Comparison of ENCODE assay signal across 19 cellular contexts in genomic region chr11:61011239-61011870, GRCh38. TPM values are rescaled to one million over a fixed set of nuclear protein-coding genes. Genes with fewer than 3 reads are reported as not detected.
DNase-seq lines count a peak whose midpoint lies in the region; ATAC-seq and TF ChIP-seq lines count a peak whose summit lies in the region.
"Had no signal": no experiment of that assay in that cellular context is flagged by ENCODE, and none has a peak within 500 bp of the region (broad histone marks: within the 10 kb centered on the region; RNA-seq: fewer than 3 reads in every experiment).

No MANE protein-coding gene starts in this region.

- no peaks in the 10 kb centered on the region for H3K36me3 ChIP-seq in aorta (ENCODE audit: control insufficient read depth in 1 of 2, insufficient read depth in 2 of 2, low read length in 1 of 2)
- no peaks in the 10 kb centered on the region for H3K36me3 ChIP-seq in uterus
- H3K36me3 ChIP-seq: right atrium auricular region, tibial nerve had no signal

- H3K4me1 ChIP-seq in aorta (ENCODE audit: control insufficient read depth in 1 of 2, insufficient read depth in 2 of 2, low read length in 2 of 2) (no peaks in the 10 kb centered on the region), uterus (peaks cover 0 to 12% of the 10 kb centered on the region in 2 donors)

- peaks cover 14% of the 10 kb centered on the region for H3K36me3 Mint-ChIP-seq in activated naive CD8-positive, alpha-beta T cell
- H3K36me3 Mint-ChIP-seq in activated naive CD8-positive, alpha-beta T cell treated with anti-CD3 and anti-CD28 coated beads, Interleukin-2, amount 50 U/mL, for 24 hours (ENCODE audit: low read depth) = peaks cover 58% of the 10 kb centered on the region
- H3K36me3 Mint-ChIP-seq in activated CD4-positive, alpha-beta memory T cell treated with anti-CD3 and anti-CD28 coated beads, Interleukin-2, amount 10 ng/mL, durations not matched to agents 7 days and 5 days (ENCODE audit: low read depth) = peaks cover 84% of the 10 kb centered on the region
- H3K36me3 Mint-ChIP-seq: stimulated activated memory B cell treated with anti-CD40 and anti-IgM and Interleukin-4, amounts not matched to agents 10 μg/mL and 1 μg/mL and 100 μg/mL, for 72 hours had no signal

- no peak for TF ChIP-seq POLR2A in uterus (IDR thresholded peaks at IDR 0.05)

- H3K27ac Mint-ChIP-seq in activated naive CD8-positive, alpha-beta T cell = peak overlapping the region; percentile 34
- H3K27ac Mint-ChIP-seq in activated naive CD8-positive, alpha-beta T cell treated with anti-CD3 and anti-CD28 coated beads, Interleukin-2, amount 50 U/mL, for 24 hours = no peak overlapping the region
- peak overlapping the region; percentile 4 for H3K27ac Mint-ChIP-seq in activated CD4-positive, alpha-beta memory T cell treated with anti-CD3 and anti-CD28 coated beads, Interleukin-2, amount 10 ng/mL, durations not matched to agents 7 days and 5 days
- H3K27ac Mint-ChIP-seq: stimulated activated memory B cell treated with anti-CD40 and anti-IgM and Interleukin-4, amounts not matched to agents 10 μg/mL and 1 μg/mL and 100 μg/mL, for 72 hours had no signal

- no peak overlapping the region for H3K4me3 Mint-ChIP-seq in activated naive CD8-positive, alpha-beta T cell
- H3K4me3 Mint-ChIP-seq in activated naive CD8-positive, alpha-beta T cell treated with anti-CD3 and anti-CD28 coated beads, Interleukin-2, amount 50 U/mL, for 24 hours = no peak overlapping the region
- no peak overlapping the region for H3K4me3 Mint-ChIP-seq in activated CD4-positive, alpha-beta memory T cell treated with anti-CD3 and anti-CD28 coated beads, Interleukin-2, amount 10 ng/mL, durations not matched to agents 7 days and 5 days
- H3K4me3 Mint-ChIP-seq: stimulated activated memory B cell treated with anti-CD40 and anti-IgM and Interleukin-4, amounts not matched to agents 10 μg/mL and 1 μg/mL and 100 μg/mL, for 72 hours had no signal

- peaks cover 47% of the 10 kb centered on the region for H3K4me1 Mint-ChIP-seq in activated naive CD8-positive, alpha-beta T cell (ENCODE audit: low read depth)
- H3K4me1 Mint-ChIP-seq in activated naive CD8-positive, alpha-beta T cell treated with anti-CD3 and anti-CD28 coated beads, Interleukin-2, amount 50 U/mL, for 24 hours = peaks cover 43% of the 10 kb centered on the region
- H3K4me1 Mint-ChIP-seq in activated CD4-positive, alpha-beta memory T cell treated with anti-CD3 and anti-CD28 coated beads, Interleukin-2, amount 10 ng/mL, durations not matched to agents 7 days and 5 days = peaks cover 29% of the 10 kb centered on the region

- DNase-seq in activated naive CD8-positive, alpha-beta T cell treated with anti-CD3 and anti-CD28 coated beads, Interleukin-2, amount 50 U/mL, for 24 hours = no peak
- DNase-seq in activated CD4-positive, alpha-beta memory T cell treated with anti-CD3 and anti-CD28 coated beads, Interleukin-2, amount 10 ng/mL, durations not matched to agents 7 days and 5 days = no peak
- no peak for DNase-seq in left lobe of liver (ENCODE audit: low spot score)
- DNase-seq in aorta = no peak
- no peak for DNase-seq in uterus
- DNase-seq in cerebellum (ENCODE audit: low spot score) = no peak
- DNase-seq: activated effector memory CD4-positive, alpha-beta T cell treated with Interleukin-2 at 50 U/mL for 16 hours; left ventricle myocardium superior; mucosa of descending colon; NCI-H2029 treated with DMSO at 0.1 percent for 48 hours; NCI-H446 treated with DMSO at 0.1 percent for 48 hours had no signal

- no peak overlapping the region for H3K4me3 ChIP-seq in aorta (ENCODE audit: low read length in 2 of 2)
- no peak overlapping the region for H3K4me3 ChIP-seq in uterus
- H3K4me3 ChIP-seq: mucosa of descending colon, right atrium auricular region, tibial nerve had no signal

- H3K9me3 Mint-ChIP-seq in activated naive CD8-positive, alpha-beta T cell (ENCODE audit: low read depth) = no peaks in the 10 kb centered on the region
- H3K9me3 Mint-ChIP-seq in activated naive CD8-positive, alpha-beta T cell treated with anti-CD3 and anti-CD28 coated beads, Interleukin-2, amount 50 U/mL, for 24 hours = no peaks in the 10 kb centered on the region
- no peaks in the 10 kb centered on the region for H3K9me3 Mint-ChIP-seq in activated CD4-positive, alpha-beta memory T cell treated with anti-CD3 and anti-CD28 coated beads, Interleukin-2, amount 10 ng/mL, durations not matched to agents 7 days and 5 days
- H3K9me3 Mint-ChIP-seq: stimulated activated memory B cell treated with anti-CD40 and anti-IgM and Interleukin-4, amounts not matched to agents 10 μg/mL and 1 μg/mL and 100 μg/mL, for 72 hours had no signal

- CTCF ChIA-PET in activated CD4-positive, alpha-beta memory T cell treated with anti-CD3 and anti-CD28 coated beads, Interleukin-2, amount 10 ng/mL, durations not matched to agents 7 days and 5 days (lab: Charles Lee) = interaction anchor here (0.9 kb wide), 1 partner anchor 180 kb away, joined by 3 read pairs; no protein-coding TSS in a partner anchor

- intact Hi-C loops in aorta (cut with DNase I) = no loop called here
- intact Hi-C loops in uterus (cut with DNase I; ENCODE audit: low total_unique reads) = no loop called here

- H3K27ac ChIP-seq in aorta (ENCODE audit: low read depth in 1 of 2, low read length in 2 of 2) (no peak overlapping the region), uterus (no peak overlapping the region)
- H3K27ac ChIP-seq: right atrium auricular region, RWPE1, tibial nerve, VCaP had no signal

- no peaks in the 10 kb centered on the region for H3K27me3 ChIP-seq in aorta (ENCODE audit: control insufficient read depth in 1 of 2, insufficient read depth in 2 of 2, low read length in 1 of 2)
- H3K27me3 ChIP-seq in uterus = peaks cover 0 to 6% of the 10 kb centered on the region in 2 donors
- H3K27me3 ChIP-seq: right atrium auricular region had no signal

- POLR2A ChIA-PET in activated CD4-positive, alpha-beta memory T cell treated with anti-CD3 and anti-CD28 coated beads, Interleukin-2, amount 10 ng/mL, durations not matched to agents 7 days and 5 days (lab: Charles Lee) = interaction anchor here (0.9 to 4.1 kb wide), 8 partner anchors 9 to 98 kb away, joined by 3 to 13 read pairs (median 4); partner anchors contain the start of gene TMEM109

- TF ChIP-seq CTCF in uterus (IDR thresholded peaks at IDR 0.05) = no peak

- H3K9me3 ChIP-seq in aorta (ENCODE audit: control insufficient read depth, low read length) = no peaks in the 10 kb centered on the region
- no peaks in the 10 kb centered on the region for H3K9me3 ChIP-seq in uterus
- H3K9me3 ChIP-seq: mucosa of descending colon, right atrium auricular region, tibial nerve had no signal

- 54 to 66% methylated on average over 7 of the region's 7 CpGs for WGBS in aorta, 2 donors

- H3K27me3 Mint-ChIP-seq in activated naive CD8-positive, alpha-beta T cell = no peaks in the 10 kb centered on the region
- H3K27me3 Mint-ChIP-seq in activated naive CD8-positive, alpha-beta T cell treated with anti-CD3 and anti-CD28 coated beads, Interleukin-2, amount 50 U/mL, for 24 hours = no peaks in the 10 kb centered on the region
- no peaks in the 10 kb centered on the region for H3K27me3 Mint-ChIP-seq in activated CD4-positive, alpha-beta memory T cell treated with anti-CD3 and anti-CD28 coated beads, Interleukin-2, amount 10 ng/mL, durations not matched to agents 7 days and 5 days

- ATAC-seq in activated naive CD8-positive, alpha-beta T cell treated with anti-CD3 and anti-CD28 coated beads, Interleukin-2, amount 50 U/mL, for 24 hours = no peak
- ATAC-seq in left lobe of liver (peak; percentile 18), aorta (ENCODE audit: low FRiP score) (peak; percentile 42), HG03280 (IDR thresholded peaks at IDR 0.05; ENCODE audit: unreplicated experiment) (no peak)
- ATAC-seq: mucosa of descending colon; stimulated activated memory B cell treated with anti-CD40 and anti-IgM and Interleukin-4, amounts not matched to agents 10 μg/mL and 1 μg/mL and 100 μg/mL, for 72 hours had no signal

RNA-seq across cellular contexts. Expression of gene CD6, which starts 39.9 kb away (rescaled TPM):
- total RNA-seq in activated CD4-positive, alpha-beta memory T cell treated with anti-CD3 and anti-CD28 coated beads, Interleukin-2, amount 10 ng/mL, durations not matched to agents 7 days and 5 days = 100 to 1,000 TPM; 293 to 299 TPM
- 0.83 TPM for total RNA-seq in left lobe of liver
- total RNA-seq in aorta = 1 to 10 TPM; 1.6 to 2.2 TPM
- 1 to 10 TPM; 1.3 TPM for polyA plus RNA-seq in aorta
- 1 to 10 TPM in 1 of 4 donors, under 1 TPM in 2, not detected in 1; 0.26 to 2.0 (median 0.91) TPM for total RNA-seq in uterus
- 0.27 TPM for total RNA-seq in cerebellum
- total RNA-seq: H1 had no signal

RNA-seq across cellular contexts. Expression of gene SLC15A3, which starts 59.4 kb away (rescaled TPM):
- 1 to 10 TPM in 1 of 2 experiments, under 1 TPM in 1; 0.28 to 1.0 TPM for total RNA-seq in activated CD4-positive, alpha-beta memory T cell treated with anti-CD3 and anti-CD28 coated beads, Interleukin-2, amount 10 ng/mL, durations not matched to agents 7 days and 5 days
- total RNA-seq in left lobe of liver (8.8 TPM), aorta (10 to 100 TPM; 35.4 to 47.8 TPM), uterus (10 to 100 TPM in 3 of 4 donors, 1 to 10 TPM in 1; 5.9 to 44.5 (median 28.7) TPM), cerebellum (3.3 TPM)
- polyA plus RNA-seq in aorta = 10 to 100 TPM; 21.2 to 36.4 TPM

Comparison
In these comparisons a context has a peak if more than half of its experiments do, and no peak if none do; other contexts are left out.
1. ATAC-seq: peak in left lobe of liver (single experiment) and aorta (single experiment); none in activated naive CD8-positive, alpha-beta T cell treated with anti-CD3 and anti-CD28 coated beads, Interleukin-2, amount 50 U/mL, for 24 hours (single experiment) and HG03280 (single experiment).
2. RNA of gene CD6, which starts 39.9 kb away (total RNA-seq): 293 to 299 TPM in activated CD4-positive, alpha-beta memory T cell treated with anti-CD3 and anti-CD28 coated beads, Interleukin-2, amount 10 ng/mL, durations not matched to agents 7 days and 5 days; 1.6 to 2.2 TPM in aorta, 0.26 to 2.0 TPM in uterus, 0.83 TPM in left lobe of liver (single experiment) and 0.27 TPM in cerebellum (single experiment); every median in the first group is over 10 times any median in the second.